In genomic region chr12:104498211-104498801, GRCh38 we compare ENCODE assay signal across 12 cellular contexts. TPM values are rescaled to one million over a fixed set of nuclear protein-coding genes. Genes with fewer than 3 reads are reported as not detected.
A peak's percentile ranks its signal among the peaks of the same experiment; 100 is the strongest.
DNase-seq lines count a peak whose midpoint lies in the region; ATAC-seq, FAIRE-seq and TF ChIP-seq lines count a peak whose summit lies in the region.
"Had no signal": no experiment of that assay in that cellular context is flagged by ENCODE, and none has a peak within 500 bp of the region (broad histone marks: within the 10 kb centered on the region; RNA-seq: fewer than 3 reads in every experiment).

No MANE protein-coding gene starts in this region.

- H3K9me3 ChIP-seq in small intestine (ENCODE audit: control insufficient read depth, low read depth) = no peaks in the 10 kb centered on the region

- H3K27ac ChIP-seq in small intestine (ENCODE audit: low read depth in 1 of 2, low read length in 1 of 2) = peak overlapping the region in 1 of 2 donors; percentile 38
- H3K27ac ChIP-seq: GM23248 had no signal

- H3K4me1 ChIP-seq in small intestine (ENCODE audit: control insufficient read depth in 2 of 2, insufficient read depth in 1 of 2, low read depth in 1 of 2, low read length in 1 of 2) = peaks cover 0 to 7% of the 10 kb centered on the region in 2 donors

- FAIRE-seq in small intestine (lab: Jason Lieb, UNC) = no peak

- H3K27me3 ChIP-seq in small intestine (ENCODE audit: control insufficient read depth in 2 of 2, insufficient read depth in 2 of 2, low read length in 2 of 2) = no peaks in the 10 kb centered on the region

- no peak for TF ChIP-seq CTCF in AG10803 (conservative IDR thresholded peaks at IDR 0.05; ENCODE audit: low read length)

- ATAC-seq in GM18502 (IDR thresholded peaks at IDR 0.05; ENCODE audit: poor library complexity, unreplicated experiment) (no peak), HG02884 (IDR thresholded peaks at IDR 0.05; ENCODE audit: unreplicated experiment) (no peak)

- H3K4me3 ChIP-seq in AG10803 (ENCODE audit: low read length) (no peak overlapping the region), small intestine (ENCODE audit: low read depth in 1 of 2, low read length in 2 of 2) (no peak overlapping the region)
- peak overlapping the region; percentile 33 for H3K4me3 ChIP-seq in Jurkat, Clone E6-1 (ENCODE audit: low read length)
- H3K4me3 ChIP-seq: GM23248 had no signal

- DNase-seq in AG10803 (ENCODE audit: low read depth) (peak; percentile 45), iris pigment epithelial cell (ENCODE audit: low read depth) (peak; percentile 88), small intestine (no peak), KG1 (lab: John Stamatoyannopoulos, UW) (no peak)
- DNase-seq in Jurkat, Clone E6-1 (ENCODE audit: low read depth, low spot score) = peak; percentile 95
- peak; percentile 23 to 34 for DNase-seq in activated CD4-positive, alpha-beta T cell treated with anti-CD3 and anti-CD28 coated beads, Interleukin-2, amount 50 U/mL, for 4 hours
- DNase-seq: C1 segment of cervical spinal cord, GM23248, NCI-H187 treated with DMSO at 0.1 percent for 48 hours, SHP77 had no signal

- WGBS in small intestine, 3 donors = 76 to 84% (median 83%) methylated on average over 8 of the region's 8 CpGs

- no peaks in the 10 kb centered on the region for H3K36me3 ChIP-seq in small intestine (ENCODE audit: control insufficient read depth in 2 of 2, insufficient read depth in 2 of 2, low read length in 2 of 2)

RNA-seq across cellular contexts. Expression of gene CHST11, which starts 41.6 kb away (rescaled TPM):
- polyA plus RNA-seq in Jurkat, Clone E6-1 (2012; ENCODE audit: insufficient read depth, insufficient read length) = 104 TPM
- 1 to 10 TPM in 2 of 3 donors, under 1 TPM in 1; 0.89 to 2.9 (median 1.1) TPM for polyA plus RNA-seq in small intestine

Comparison
In these comparisons a context has a peak if more than half of its experiments do, and no peak if none do; other contexts are left out.
1. DNase-seq: peak in AG10803 (single experiment), Jurkat, Clone E6-1 (single experiment), activated CD4-positive, alpha-beta T cell treated with anti-CD3 and anti-CD28 coated beads, Interleukin-2, amount 50 U/mL, for 4 hours (2 of 2) and iris pigment epithelial cell (single experiment); none in small intestine (single experiment) and KG1 (single experiment).